In genomic region chr7:4882742-4883351, GRCh38 we compare ENCODE assay signal across 9 cellular contexts. TPM values are rescaled to one million over a fixed set of nuclear protein-coding genes. Genes with fewer than 3 reads are reported as not detected.
DNase-seq lines count a peak whose midpoint lies in the region; ATAC-seq and TF ChIP-seq lines count a peak whose summit lies in the region.
"Had no signal": no experiment of that assay in that cellular context is flagged by ENCODE, and none has a peak within 500 bp of the region (broad histone marks: within the 10 kb centered on the region; RNA-seq: fewer than 3 reads in every experiment).

No MANE protein-coding gene starts in this region.

- TF ChIP-seq CTCF in HFF-Myc (IDR thresholded peaks at IDR 0.05; ENCODE audit: low read depth, low read length, missing control alignments) = no peak
- no peak for TF ChIP-seq CTCF in VCaP (conservative IDR thresholded peaks at IDR 0.05)
- no peak for TF ChIP-seq CTCF in foreskin fibroblast (IDR thresholded peaks at IDR 0.05; ENCODE audit: low read depth, low read length)
- TF ChIP-seq CTCF in sigmoid colon (IDR thresholded peaks at IDR 0.05) = no peak

- H3K27me3 ChIP-seq in sigmoid colon = peaks cover 0 to 11% (median 8%) of the 10 kb centered on the region in 3 donors

- TF ChIP-seq POLR2A in sigmoid colon (IDR thresholded peaks at IDR 0.05) = no peak

- TF ChIP-seq EP300 in sigmoid colon (IDR thresholded peaks at IDR 0.05) = no peak

- peak overlapping the region; percentile 8; the same call in 1 of the 2 replicates for H3K27ac ChIP-seq in VCaP
- peak overlapping the region; percentile 67 to 82 (median 79) for H3K27ac ChIP-seq in sigmoid colon

- intact Hi-C loops in sigmoid colon (cut with DNase I) = loop anchor here (2.0 kb wide), 2 partner anchors 52 to 84 kb away; no protein-coding TSS in a partner anchor

- DNase-seq in HFF-Myc (ENCODE audit: extremely low read depth, low read depth) (no peak), foreskin fibroblast (peak in 1 of 2 donors; percentile 39), sigmoid colon (peak; percentile 66), activated gamma-delta T cell treated with Interleukin-2 at 50 U/mL for 16 hours (no peak)
- no peak for DNase-seq in activated effector memory CD4-positive, alpha-beta T cell treated with Interleukin-2 at 50 U/mL for 16 hours

- peaks cover 0 to 33% (median 22%) of the 10 kb centered on the region in 4 donors for H3K4me1 ChIP-seq in sigmoid colon

- peaks cover 0 to under 1% (median 0%) of the 10 kb centered on the region in 4 donors for H3K36me3 ChIP-seq in sigmoid colon

- WGBS in sigmoid colon, 2 donors = 3 to 4% methylated on average over 43 of the region's 43 CpGs

- H3K4me3 ChIP-seq in HFF-Myc (replicated peaks; ENCODE audit: low read depth, low read length) (peak overlapping the region; percentile 51), foreskin fibroblast (ENCODE audit: low read depth in 1 of 2, low read length in 2 of 2) (peak overlapping the region; percentile 52 to 66), sigmoid colon (peak overlapping the region; percentile 37 to 82 (median 76))

- H3K9me3 ChIP-seq in sigmoid colon = no peaks in the 10 kb centered on the region

- ATAC-seq in HG02763 (IDR thresholded peaks at IDR 0.05; ENCODE audit: unreplicated experiment) = no peak
- ATAC-seq in HG03045 (IDR thresholded peaks at IDR 0.05; ENCODE audit: unreplicated experiment) = no peak

RNA-seq across cellular contexts. Expression of gene RADIL, which starts 0.7 kb away (rescaled TPM):
- total RNA-seq in sigmoid colon = 10 to 100 TPM in 1 of 4 donors, 1 to 10 TPM in 3; 5.6 to 10.8 (median 6.7) TPM
- 1 to 10 TPM; 1.2 to 2.3 (median 1.4) TPM for polyA plus RNA-seq in sigmoid colon
- total RNA-seq: RPMI7951 had no signal

RNA-seq across cellular contexts. Expression of gene PAPOLB, which starts 21.0 kb away (rescaled TPM):
- 1 to 10 TPM in 1 of 4 donors, under 1 TPM in 2, not detected in 1; 0.27 to 1.1 (median 0.49) TPM for total RNA-seq in sigmoid colon
- under 1 TPM in 1 of 3 donors, not detected in 2; 0.03 TPM for polyA plus RNA-seq in sigmoid colon
- total RNA-seq: RPMI7951 had no signal
